In genomic region chr5:169197343-169197742, GRCh38 we compare ENCODE assay signal across 14 cellular contexts.
DNase-seq lines count a peak whose midpoint lies in the region; ATAC-seq and TF ChIP-seq lines count a peak whose summit lies in the region.
"Had no signal": no experiment of that assay in that cellular context is flagged by ENCODE, and none has a peak within 500 bp of the region (broad histone marks: within the 10 kb centered on the region; RNA-seq: fewer than 3 reads in every experiment).

No MANE protein-coding gene starts in this region.

- 62% methylated on average over 1 of the region's 1 CpG for WGBS in liver

- no peaks in the 10 kb centered on the region for H3K27me3 ChIP-seq in liver (ENCODE audit: control insufficient read depth in 4 of 4, insufficient read depth in 4 of 4, low read length in 3 of 4)

- H3K4me1 ChIP-seq in liver (ENCODE audit: control insufficient read depth in 4 of 4, insufficient read depth in 4 of 4, low read length in 3 of 4): no peaks in the 10 kb centered on the region

- H3K9ac ChIP-seq in liver (ENCODE audit: low read depth in 1 of 2, low read length in 2 of 2): no peak overlapping the region
- H3K9ac ChIP-seq: KMS-11 had no signal

- H3K27ac ChIP-seq in liver (ENCODE audit: low read depth in 1 of 2, low read length in 2 of 2): no peak overlapping the region
- H3K27ac ChIP-seq: KMS-11 had no signal

- H3K9me3 ChIP-seq in liver (ENCODE audit: control insufficient read depth in 4 of 4, low read length in 3 of 4): peaks cover 0 to 3% (median under 1%) of the 10 kb centered on the region in 4 donors

- no peaks in the 10 kb centered on the region for H3K36me3 ChIP-seq in liver (ENCODE audit: control insufficient read depth in 4 of 4, insufficient read depth in 3 of 4, low read depth in 1 of 4, low read length in 3 of 4)

- intact Hi-C loops in Right ventricle myocardium inferior (cut with DNase I): loop anchor here (5.0 to 10.0 kb wide), 4 partner anchors 80 to 513 kb away; no protein-coding TSS in a partner anchor
- intact Hi-C loops in cardiac septum (cut with DNase I): loop anchor here (5.0 kb wide), 2 partner anchors 80 to 210 kb away; no protein-coding TSS in a partner anchor

- ATAC-seq in Right ventricle myocardium inferior (peak; percentile 78), GM21619 (IDR thresholded peaks at IDR 0.05; ENCODE audit: unreplicated experiment) (no peak), HG03457 (IDR thresholded peaks at IDR 0.05; ENCODE audit: unreplicated experiment) (no peak)
- ATAC-seq: WTC11 had no signal

- H3K4me3 ChIP-seq in liver (ENCODE audit: low read depth in 1 of 3, low read length in 3 of 3): no peak overlapping the region

- DNase-seq in Right ventricle myocardium inferior (ENCODE audit: missing footprints) (no peak), cardiac septum (ENCODE audit: low spot score) (no peak), cerebellar cortex (ENCODE audit: low spot score) (peak; percentile 79), NAMALWA (ENCODE audit: low spot score) (no peak), mesenteric fat pad (ENCODE audit: low spot score) (no peak)
- DNase-seq: activated T-cell treated with anti-CD3 and anti-CD28 coated beads for 4 hours, DND-41, retina, SHP77 treated with DMSO at 0.1 percent for 48 hours had no signal

- TF ChIP-seq RAD21 in liver (IDR thresholded peaks at IDR 0.05): peak; percentile 17 to 41

- no peak for TF ChIP-seq CTCF in liver (IDR thresholded peaks at IDR 0.05; ENCODE audit: low read depth, low read length, missing input control)

TF ChIP-seq in liver, 16 proteins besides CTCF, POLR2A, EP300 and RAD21:
- TF ChIP-seq HNF4A (conservative IDR thresholded peaks at IDR 0.05) (no peak), EGR1 (IDR thresholded peaks at IDR 0.05; ENCODE audit: low read depth in 2 of 2) (no peak), SP1 (IDR thresholded peaks at IDR 0.05) (no peak), YY1 (IDR thresholded peaks at IDR 0.05) (no peak)
TF ChIP-seq in liver: peak in this region for 0.
